Comparison of ENCODE assay signal across 1 cellular context in the genomic region with DNA sequence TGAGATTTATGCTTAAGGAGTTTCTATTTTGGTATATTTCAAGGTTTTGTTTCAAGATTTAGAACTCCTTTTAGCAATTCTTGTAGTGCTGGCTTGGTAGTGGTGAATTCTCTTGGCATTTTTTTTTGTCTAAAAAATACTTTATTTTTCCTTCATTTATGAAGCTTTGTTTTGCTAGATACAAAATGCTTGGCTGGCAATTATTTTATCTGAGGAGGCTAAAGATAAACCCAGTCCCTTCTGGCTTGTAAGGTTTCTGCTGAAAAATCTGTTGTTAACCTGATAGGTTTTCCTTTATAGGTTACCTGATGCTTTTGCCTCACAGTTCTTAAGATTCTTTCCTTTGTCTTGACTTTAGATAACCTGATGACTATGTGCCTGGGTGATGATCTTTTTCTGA. TPM values are rescaled to one million over a fixed set of nuclear protein-coding genes. Genes with fewer than 3 reads are reported as not detected.
"Had no signal": no experiment of that assay in that cellular context is flagged by ENCODE, and none has a peak within 500 bp of the region (broad histone marks: within the 10 kb centered on the region; RNA-seq: fewer than 3 reads in every experiment).

No MANE protein-coding gene starts in this region.

RNA-seq across cellular contexts. Expression of a gene that starts 24.3 kb away (rescaled TPM):
- polyA plus RNA-seq: mammary epithelial cell had no signal
